1 cellular context compared by ENCODE assay signal in the genomic region with DNA sequence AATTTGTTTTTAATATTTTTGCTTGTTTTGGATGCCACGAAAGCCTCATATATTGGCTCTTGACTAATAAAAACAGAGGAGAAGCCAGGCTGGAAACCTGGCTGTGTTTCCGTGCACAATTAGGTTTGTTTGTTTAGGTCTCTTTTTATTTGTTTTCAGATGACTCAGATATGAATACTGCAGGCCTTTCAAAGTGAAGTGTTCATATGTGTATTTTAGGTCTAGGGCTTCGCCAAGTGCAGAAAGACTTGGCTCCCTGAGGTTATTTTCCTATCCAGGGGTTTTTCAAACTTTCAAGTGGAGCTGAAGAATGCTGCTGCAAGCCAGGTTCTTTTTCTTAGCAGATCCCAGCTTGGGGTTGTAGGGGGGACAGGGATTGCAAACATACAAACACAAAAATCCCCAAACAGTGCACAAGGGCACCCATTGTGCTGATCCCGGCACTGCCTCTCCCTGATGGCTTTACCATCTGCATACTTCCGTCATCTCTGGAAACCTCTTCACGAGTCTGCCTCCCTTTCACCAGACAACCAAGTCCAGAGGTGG.
TF ChIP-seq lines count a peak whose summit lies in the region.

No MANE protein-coding gene starts in this region.

TF ChIP-seq in HEK293, 187 proteins besides CTCF, POLR2A, EP300 and RAD21 (continued from another document):
- TF ChIP-seq ZNF514 (tag by site-specific recombination; IDR thresholded peaks at IDR 0.05) (no peak), GLI4 (tag by site-specific recombination; IDR thresholded peaks at IDR 0.05) (no peak), ZNF664 (tag by site-specific recombination; IDR thresholded peaks at IDR 0.05) (no peak), ZNF473 (tag by site-specific recombination; IDR thresholded peaks at IDR 0.05) (no peak), RBAK (tag by site-specific recombination; IDR thresholded peaks at IDR 0.05) (no peak), ZNF266 (tag by site-specific recombination; IDR thresholded peaks at IDR 0.05; ENCODE audit: low read depth) (no peak), PRDM1 (tag by site-specific recombination; IDR thresholded peaks at IDR 0.05) (no peak), ZNF292 (tag by site-specific recombination; IDR thresholded peaks at IDR 0.05; ENCODE audit: borderline replicate concordance, low read depth) (no peak), YY1 (tag by site-specific recombination; IDR thresholded peaks at IDR 0.05) (no peak), ZBTB7A (tag by site-specific recombination; IDR thresholded peaks at IDR 0.05; ENCODE audit: low read depth) (no peak), ZNF366 (tag by site-specific recombination; conservative IDR thresholded peaks at IDR 0.05) (peak; percentile 60; the same call in 1 of the 2 replicates), ZNF221 (tag by site-specific recombination; IDR thresholded peaks at IDR 0.05; ENCODE audit: borderline replicate concordance) (no peak)
- TF ChIP-seq, protein P1, sequence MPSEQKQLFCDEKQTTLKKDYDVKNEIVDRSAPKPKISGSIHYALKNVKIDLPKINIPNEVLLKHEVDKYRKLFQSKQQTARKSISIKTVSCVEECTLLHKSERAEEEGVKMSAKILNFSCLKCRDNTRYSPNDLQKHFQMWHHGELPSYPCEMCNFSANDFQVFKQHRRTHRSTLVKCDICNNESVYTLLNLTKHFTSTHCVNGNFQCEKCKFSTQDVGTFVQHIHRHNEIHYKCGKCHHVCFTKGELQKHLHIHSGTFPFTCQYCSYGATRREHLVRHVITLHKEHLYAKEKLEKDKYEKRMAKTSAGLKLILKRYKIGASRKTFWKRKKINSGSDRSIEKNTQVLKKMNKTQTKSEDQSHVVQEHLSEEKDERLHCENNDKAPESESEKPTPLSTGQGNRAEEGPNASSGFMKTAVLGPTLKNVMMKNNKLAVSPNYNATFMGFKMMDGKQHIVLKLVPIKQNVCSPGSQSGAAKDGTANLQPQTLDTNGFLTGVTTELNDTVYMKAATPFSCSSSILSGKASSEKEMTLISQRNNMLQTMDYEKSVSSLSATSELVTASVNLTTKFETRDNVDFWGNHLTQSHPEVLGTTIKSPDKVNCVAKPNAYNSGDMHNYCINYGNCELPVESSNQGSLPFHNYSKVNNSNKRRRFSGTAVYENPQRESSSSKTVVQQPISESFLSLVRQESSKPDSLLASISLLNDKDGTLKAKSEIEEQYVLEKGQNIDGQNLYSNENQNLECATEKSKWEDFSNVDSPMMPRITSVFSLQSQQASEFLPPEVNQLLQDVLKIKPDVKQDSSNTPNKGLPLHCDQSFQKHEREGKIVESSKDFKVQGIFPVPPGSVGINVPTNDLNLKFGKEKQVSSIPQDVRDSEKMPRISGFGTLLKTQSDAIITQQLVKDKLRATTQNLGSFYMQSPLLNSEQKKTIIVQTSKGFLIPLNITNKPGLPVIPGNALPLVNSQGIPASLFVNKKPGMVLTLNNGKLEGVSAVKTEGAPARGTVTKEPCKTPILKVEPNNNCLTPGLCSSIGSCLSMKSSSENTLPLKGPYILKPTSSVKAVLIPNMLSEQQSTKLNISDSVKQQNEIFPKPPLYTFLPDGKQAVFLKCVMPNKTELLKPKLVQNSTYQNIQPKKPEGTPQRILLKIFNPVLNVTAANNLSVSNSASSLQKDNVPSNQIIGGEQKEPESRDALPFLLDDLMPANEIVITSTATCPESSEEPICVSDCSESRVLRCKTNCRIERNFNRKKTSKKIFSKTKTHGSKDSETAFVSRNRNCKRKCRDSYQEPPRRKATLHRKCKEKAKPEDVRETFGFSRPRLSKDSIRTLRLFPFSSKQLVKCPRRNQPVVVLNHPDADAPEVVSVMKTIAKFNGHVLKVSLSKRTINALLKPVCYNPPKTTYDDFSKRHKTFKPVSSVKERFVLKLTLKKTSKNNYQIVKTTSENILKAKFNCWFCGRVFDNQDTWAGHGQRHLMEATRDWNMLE (tag by site-specific recombination; conservative IDR thresholded peaks at IDR 0.05; ENCODE audit: low read depth) = no peak
- TF ChIP-seq, protein P2, sequence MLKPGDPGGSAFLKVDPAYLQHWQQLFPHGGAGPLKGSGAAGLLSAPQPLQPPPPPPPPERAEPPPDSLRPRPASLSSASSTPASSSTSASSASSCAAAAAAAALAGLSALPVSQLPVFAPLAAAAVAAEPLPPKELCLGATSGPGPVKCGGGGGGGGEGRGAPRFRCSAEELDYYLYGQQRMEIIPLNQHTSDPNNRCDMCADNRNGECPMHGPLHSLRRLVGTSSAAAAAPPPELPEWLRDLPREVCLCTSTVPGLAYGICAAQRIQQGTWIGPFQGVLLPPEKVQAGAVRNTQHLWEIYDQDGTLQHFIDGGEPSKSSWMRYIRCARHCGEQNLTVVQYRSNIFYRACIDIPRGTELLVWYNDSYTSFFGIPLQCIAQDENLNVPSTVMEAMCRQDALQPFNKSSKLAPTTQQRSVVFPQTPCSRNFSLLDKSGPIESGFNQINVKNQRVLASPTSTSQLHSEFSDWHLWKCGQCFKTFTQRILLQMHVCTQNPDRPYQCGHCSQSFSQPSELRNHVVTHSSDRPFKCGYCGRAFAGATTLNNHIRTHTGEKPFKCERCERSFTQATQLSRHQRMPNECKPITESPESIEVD (tag by site-specific recombination; IDR thresholded peaks at IDR 0.05) = peak; percentile 66
- TF ChIP-seq, protein P3, sequence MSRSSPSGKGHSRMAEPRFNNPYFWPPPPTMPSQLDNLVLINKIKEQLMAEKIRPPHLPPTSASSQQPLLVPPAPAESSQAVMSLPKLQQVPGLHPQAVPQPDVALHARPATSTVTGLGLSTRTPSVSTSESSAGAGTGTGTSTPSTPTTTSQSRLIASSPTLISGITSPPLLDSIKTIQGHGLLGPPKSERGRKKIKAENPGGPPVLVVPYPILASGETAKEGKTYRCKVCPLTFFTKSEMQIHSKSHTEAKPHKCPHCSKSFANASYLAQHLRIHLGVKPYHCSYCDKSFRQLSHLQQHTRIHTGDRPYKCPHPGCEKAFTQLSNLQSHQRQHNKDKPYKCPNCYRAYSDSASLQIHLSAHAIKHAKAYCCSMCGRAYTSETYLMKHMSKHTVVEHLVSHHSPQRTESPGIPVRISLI (tag by site-specific recombination; IDR thresholded peaks at IDR 0.05) = no peak
- TF ChIP-seq, protein P4, sequence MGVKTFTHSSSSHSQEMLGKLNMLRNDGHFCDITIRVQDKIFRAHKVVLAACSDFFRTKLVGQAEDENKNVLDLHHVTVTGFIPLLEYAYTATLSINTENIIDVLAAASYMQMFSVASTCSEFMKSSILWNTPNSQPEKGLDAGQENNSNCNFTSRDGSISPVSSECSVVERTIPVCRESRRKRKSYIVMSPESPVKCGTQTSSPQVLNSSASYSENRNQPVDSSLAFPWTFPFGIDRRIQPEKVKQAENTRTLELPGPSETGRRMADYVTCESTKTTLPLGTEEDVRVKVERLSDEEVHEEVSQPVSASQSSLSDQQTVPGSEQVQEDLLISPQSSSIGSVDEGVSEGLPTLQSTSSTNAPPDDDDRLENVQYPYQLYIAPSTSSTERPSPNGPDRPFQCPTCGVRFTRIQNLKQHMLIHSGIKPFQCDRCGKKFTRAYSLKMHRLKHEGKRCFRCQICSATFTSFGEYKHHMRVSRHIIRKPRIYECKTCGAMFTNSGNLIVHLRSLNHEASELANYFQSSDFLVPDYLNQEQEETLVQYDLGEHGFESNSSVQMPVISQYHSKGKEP (tag by site-specific recombination; IDR thresholded peaks at IDR 0.05) = peak; percentile 55
